Comparison of ENCODE assay signal across 8 cellular contexts in the genomic region with DNA sequence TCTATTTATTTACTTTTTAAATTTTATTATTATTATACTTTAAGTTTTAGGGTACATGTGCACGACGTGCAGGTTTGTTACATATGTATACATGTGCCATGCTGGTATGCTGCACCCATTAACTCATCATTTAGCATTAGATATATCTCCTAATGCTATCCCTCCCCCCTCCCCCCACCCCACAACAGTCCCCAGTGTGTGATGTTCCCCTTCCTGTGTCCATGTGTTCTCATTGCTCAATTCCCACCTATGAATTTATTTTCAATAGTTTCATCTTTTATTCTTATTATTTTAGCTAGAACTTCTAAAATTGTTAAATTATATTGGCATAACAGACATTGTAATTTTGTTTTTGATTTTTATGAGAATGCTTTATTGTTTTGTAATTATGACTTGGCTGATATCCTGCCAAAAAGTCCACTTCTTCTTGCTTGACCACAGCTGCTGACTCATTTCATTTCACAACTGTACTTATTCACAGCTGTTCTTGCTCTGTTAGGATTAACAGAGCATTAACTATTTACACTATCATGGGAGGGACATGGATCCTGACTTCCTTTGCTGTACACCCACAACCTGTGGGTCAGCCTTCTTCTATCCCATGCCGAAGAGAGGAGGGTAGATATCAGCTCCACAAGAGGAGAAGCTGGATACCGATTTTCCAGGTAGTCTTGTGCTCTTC. TPM values are rescaled to one million over a fixed set of nuclear protein-coding genes. Genes with fewer than 3 reads are reported as not detected.
DNase-seq lines count a peak whose midpoint lies in the region; ATAC-seq and TF ChIP-seq lines count a peak whose summit lies in the region.
"Not testable (repeated sequence)": the region's sequence is repeated elsewhere in the genome, so short reads cannot be mapped to it uniquely, and the experiment has no call there.

No MANE protein-coding gene starts in this region.

- H3K4me2 ChIP-seq in BLaER1 (peak overlapping the region; percentile 69), SU-DHL-6 (ENCODE audit: low read depth, low read length, poor library complexity, severe bottlenecking) (peak overlapping the region; percentile 96), hepatocyte (peak overlapping the region; percentile 56)

- H3K9me3 Mint-ChIP-seq in MCF 10A (ENCODE audit: unreplicated experiment): not testable (repeated sequence)

- peaks cover 79% of the 10 kb centered on the region for H3F3A ChIP-seq in SU-DHL-6 (ENCODE audit: insufficient read depth)

- H3K27me3 ChIP-seq in BLaER1; SU-DHL-6 (ENCODE audit: low read length); hepatocyte: not testable (repeated sequence)

- CTCF ChIA-PET in MCF 10A (lab: Yijun Ruan, JAX): interaction anchor here (0.6 to 3.4 kb wide), 9 partner anchors 23 to 401 kb away, joined by 3 to 174 read pairs (median 4); partner anchors contain the start of gene ARID5B

- H2AFZ ChIP-seq in SU-DHL-6 (ENCODE audit: low read depth, low read length, severe bottlenecking); hepatocyte: not testable (repeated sequence)

- ATAC-seq in GM19025 (IDR thresholded peaks at IDR 0.05; ENCODE audit: low read depth, unreplicated experiment): peak; percentile 84
- peak; percentile 86 for ATAC-seq in HG02870 (IDR thresholded peaks at IDR 0.05; ENCODE audit: unreplicated experiment)

- not testable (repeated sequence) for H3K27me3 Mint-ChIP-seq in MCF 10A (ENCODE audit: insufficient read depth, unreplicated experiment)

- DNase-seq in MCF 10A (ENCODE audit: unreplicated experiment) (peak; percentile 95), hepatocyte (ENCODE audit: low spot score) (peak; percentile 49), retinal pigment epithelial cell (ENCODE audit: low read depth) (peak; percentile 81)

- POLR2A ChIA-PET in MCF 10A (lab: Yijun Ruan, JAX): interaction anchor here (0.6 to 8.6 kb wide), 20 partner anchors 12 to 1165 kb away, joined by 3 to 105 read pairs (median 4); partner anchors contain the start of gene ARID5B

- H3K36me3 Mint-ChIP-seq in MCF 10A (ENCODE audit: insufficient read depth, unreplicated experiment): not testable (repeated sequence)

- H3K27ac ChIP-seq in BLaER1 (peak overlapping the region; percentile 63), KOPT-K1 (ENCODE audit: low read depth, low read length, poor library complexity, severe bottlenecking) (peak overlapping the region; percentile 83), SU-DHL-6 (ENCODE audit: low read depth, low read length) (peak overlapping the region; percentile 90), hepatocyte (peak overlapping the region; percentile 67)

- peak overlapping the region; percentile 37 for H3K27ac Mint-ChIP-seq in MCF 10A (ENCODE audit: low read depth, unreplicated experiment)

- H3K36me3 ChIP-seq in BLaER1; KOPT-K1 (ENCODE audit: insufficient read depth, low read length); SU-DHL-6 (ENCODE audit: low read length); hepatocyte (replicated peaks; ENCODE audit: insufficient read depth, low read depth): not testable (repeated sequence)

- H3K79me2 ChIP-seq in SU-DHL-6 (ENCODE audit: insufficient read depth, low read length): peaks cover 33% of the 10 kb centered on the region
- H3K79me2 ChIP-seq in hepatocyte: not testable (repeated sequence)

- peaks cover 10% of the 10 kb centered on the region for H3K4me1 Mint-ChIP-seq in MCF 10A (ENCODE audit: insufficient read depth, unreplicated experiment)

- not testable (repeated sequence) for H3K9me3 ChIP-seq in BLaER1; KOPT-K1 (ENCODE audit: insufficient read depth, low read length, poor library complexity, severe bottlenecking); SU-DHL-6 (ENCODE audit: insufficient read depth, low read length); hepatocyte (ENCODE audit: low read depth)

- H3K9me2 ChIP-seq in SU-DHL-6 (replicated peaks; ENCODE audit: insufficient read depth, low read length); hepatocyte (replicated peaks; ENCODE audit: insufficient read depth): not testable (repeated sequence)

- intact Hi-C loops in MCF 10A (cut with micrococcal nuclease): loop anchor here (5.0 to 10.0 kb wide), 5 partner anchors 146 to 1428 kb away; no protein-coding TSS in a partner anchor

- not testable (repeated sequence) for BruUV-seq in MCF 10A (replicated peaks; lab: Mats Ljungman, UMichigan)

- H3K9ac ChIP-seq in BLaER1 (peak overlapping the region; percentile 36; the same call in 1 of the 2 replicates), SU-DHL-6 (ENCODE audit: low read length) (peak overlapping the region; percentile 51)

- H4K20me1 ChIP-seq in BLaER1; SU-DHL-6 (ENCODE audit: low read depth, low read length); hepatocyte (ENCODE audit: insufficient read depth, poor library complexity, severe bottlenecking): not testable (repeated sequence)

- H3K4me1 ChIP-seq in BLaER1: peaks cover 66% of the 10 kb centered on the region
- not testable (repeated sequence) for H3K4me1 ChIP-seq in hepatocyte (ENCODE audit: insufficient read depth)

- H3K4me3 Mint-ChIP-seq in MCF 10A (ENCODE audit: unreplicated experiment): peak overlapping the region; percentile 79

- 90% methylated on average over 4 of the region's 4 CpGs for WGBS in hepatocyte (ENCODE audit: low lambda C conversion rate, missing lambda C conversion rate)

- H3K4me3 ChIP-seq in BLaER1: peak overlapping the region; percentile 15; the same call in 1 of the 2 replicates
- H3K4me3 ChIP-seq in SU-DHL-6 (ENCODE audit: insufficient read depth, low read length, poor library complexity, severe bottlenecking): peak overlapping the region; percentile 45
- H3K4me3 ChIP-seq in hepatocyte; retinal pigment epithelial cell (ENCODE audit: low read length): not testable (repeated sequence)

- TF ChIP-seq CTCF in SU-DHL-6 (IDR thresholded peaks at IDR 0.05; ENCODE audit: insufficient read depth, low read length, poor library complexity, severe bottlenecking); MCF 10A (IDR thresholded peaks at IDR 0.05; ENCODE audit: unreplicated experiment); hepatocyte (IDR thresholded peaks at IDR 0.05; ENCODE audit: poor library complexity); retinal pigment epithelial cell (conservative IDR thresholded peaks at IDR 0.05; ENCODE audit: low read depth, low read length): not testable (repeated sequence)

RNA-seq across cellular contexts. Expression of gene RTKN2, which starts 25.5 kb away (rescaled TPM):
- total RNA-seq in MCF 10A (2022) (1.6 and 2.6 TPM in 2 replicates), hepatocyte (5.3 and 6.6 TPM in 2 replicates)
- polyA plus RNA-seq in hepatocyte: 0.68 and 2.2 TPM in 2 replicates
